Comparison of ENCODE assay signal across 1 cellular context in the genomic region with DNA sequence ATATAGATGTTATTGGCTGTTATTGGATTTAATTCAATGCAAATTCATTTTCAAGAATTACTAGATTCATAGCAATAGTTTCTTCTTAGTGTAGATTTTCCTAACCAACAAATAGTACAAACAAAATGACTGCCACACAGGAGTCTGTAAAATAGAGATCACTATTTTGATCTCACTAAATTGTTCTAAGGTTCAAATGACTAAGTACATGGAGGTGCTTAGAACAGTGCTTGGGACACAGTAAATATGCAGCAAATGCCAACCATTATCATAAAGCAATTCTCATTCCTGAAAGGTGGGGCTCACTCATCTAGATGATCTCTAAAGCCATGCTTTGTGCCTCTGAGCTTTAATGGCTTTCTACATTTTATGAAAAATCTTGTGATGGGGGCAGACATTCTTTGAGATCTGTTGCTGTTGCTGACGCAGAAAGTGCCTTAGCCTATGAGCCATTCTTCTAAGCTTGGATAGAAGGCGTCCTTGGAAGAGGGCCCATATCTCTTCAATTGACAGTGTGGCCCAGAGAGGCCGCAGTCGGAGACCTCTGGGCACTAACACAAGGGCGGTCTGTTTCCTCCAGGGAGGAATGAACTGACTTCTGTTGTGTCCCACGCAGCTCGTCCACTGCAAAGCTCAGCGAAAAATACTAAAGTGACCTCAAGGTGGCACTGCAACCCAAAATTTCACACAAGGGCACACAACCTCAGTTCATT.
A peak's percentile ranks its signal among the peaks of the same experiment; 100 is the strongest.
TF ChIP-seq lines count a peak whose summit lies in the region.

No MANE protein-coding gene starts in this region.

TF ChIP-seq in HepG2, 621 proteins besides CTCF, POLR2A, EP300 and RAD21:
- TF ChIP-seq ZNF17 (CRISPR knock-in tag; IDR thresholded peaks at IDR 0.05): no peak
- peak; percentile 48; the same call in 1 of the 2 replicates for TF ChIP-seq ZNF670 (CRISPR knock-in tag; IDR thresholded peaks at IDR 0.05; ENCODE audit: borderline replicate concordance)
- TF ChIP-seq, protein P1, sequence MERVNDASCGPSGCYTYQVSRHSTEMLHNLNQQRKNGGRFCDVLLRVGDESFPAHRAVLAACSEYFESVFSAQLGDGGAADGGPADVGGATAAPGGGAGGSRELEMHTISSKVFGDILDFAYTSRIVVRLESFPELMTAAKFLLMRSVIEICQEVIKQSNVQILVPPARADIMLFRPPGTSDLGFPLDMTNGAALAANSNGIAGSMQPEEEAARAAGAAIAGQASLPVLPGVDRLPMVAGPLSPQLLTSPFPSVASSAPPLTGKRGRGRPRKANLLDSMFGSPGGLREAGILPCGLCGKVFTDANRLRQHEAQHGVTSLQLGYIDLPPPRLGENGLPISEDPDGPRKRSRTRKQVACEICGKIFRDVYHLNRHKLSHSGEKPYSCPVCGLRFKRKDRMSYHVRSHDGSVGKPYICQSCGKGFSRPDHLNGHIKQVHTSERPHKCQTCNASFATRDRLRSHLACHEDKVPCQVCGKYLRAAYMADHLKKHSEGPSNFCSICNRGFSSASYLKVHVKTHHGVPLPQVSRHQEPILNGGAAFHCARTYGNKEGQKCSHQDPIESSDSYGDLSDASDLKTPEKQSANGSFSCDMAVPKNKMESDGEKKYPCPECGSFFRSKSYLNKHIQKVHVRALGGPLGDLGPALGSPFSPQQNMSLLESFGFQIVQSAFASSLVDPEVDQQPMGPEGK (CRISPR knock-in tag; IDR thresholded peaks at IDR 0.05): no peak
- TF ChIP-seq MAFF (IDR thresholded peaks at IDR 0.05; ENCODE audit: low read depth, low read length): peak; percentile 59; the same call in 1 of the 2 replicates
- no peak for TF ChIP-seq ZNF782 (CRISPR knock-in tag; IDR thresholded peaks at IDR 0.05; ENCODE audit: borderline replicate concordance)
- TF ChIP-seq ZSCAN12 (CRISPR knock-in tag; IDR thresholded peaks at IDR 0.05): no peak
- no peak for TF ChIP-seq REL (CRISPR knock-in tag; conservative IDR thresholded peaks at IDR 0.05)
- TF ChIP-seq ETV6 (CRISPR knock-in tag; conservative IDR thresholded peaks at IDR 0.05): no peak
- TF ChIP-seq STAG1 (CRISPR knock-in tag; IDR thresholded peaks at IDR 0.05): peak; percentile 75
- no peak for TF ChIP-seq NR2F1 (CRISPR knock-in tag; IDR thresholded peaks at IDR 0.05)
- TF ChIP-seq, protein P2, sequence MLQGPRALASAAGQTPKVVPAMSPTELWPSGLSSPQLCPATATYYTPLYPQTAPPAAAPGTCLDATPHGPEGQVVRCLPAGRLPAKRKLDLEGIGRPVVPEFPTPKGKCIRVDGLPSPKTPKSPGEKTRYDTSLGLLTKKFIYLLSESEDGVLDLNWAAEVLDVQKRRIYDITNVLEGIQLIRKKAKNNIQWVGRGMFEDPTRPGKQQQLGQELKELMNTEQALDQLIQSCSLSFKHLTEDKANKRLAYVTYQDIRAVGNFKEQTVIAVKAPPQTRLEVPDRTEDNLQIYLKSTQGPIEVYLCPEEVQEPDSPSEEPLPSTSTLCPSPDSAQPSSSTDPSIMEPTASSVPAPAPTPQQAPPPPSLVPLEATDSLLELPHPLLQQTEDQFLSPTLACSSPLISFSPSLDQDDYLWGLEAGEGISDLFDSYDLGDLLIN (CRISPR knock-in tag; IDR thresholded peaks at IDR 0.05; ENCODE audit: borderline replicate concordance): no peak
- TF ChIP-seq RNF2 (conservative IDR thresholded peaks at IDR 0.05; ENCODE audit: low read depth): no peak
- TF ChIP-seq NR2C2 (CRISPR knock-in tag; IDR thresholded peaks at IDR 0.05; ENCODE audit: borderline replicate concordance): no peak
- no peak for TF ChIP-seq FOXP1 (IDR thresholded peaks at IDR 0.05)
- TF ChIP-seq FOXP1 (CRISPR knock-in tag; IDR thresholded peaks at IDR 0.05): 0 out of 2 replicates have a peak, but pooled peaks have one; percentile 8
- peak; percentile 30; the same call in 1 of the 2 replicates for TF ChIP-seq SMC3 (IDR thresholded peaks at IDR 0.05; ENCODE audit: low read length)
- TF ChIP-seq MAFK (conservative IDR thresholded peaks at IDR 0.05 in 1 of 2, IDR thresholded peaks at IDR 0.05 in 1 of 2; ENCODE audit: low read length in 2 of 2): peak; percentile 49 to 50
